In genomic region chr9:95433096-95433852, GRCh38 we compare ENCODE assay signal across 8 cellular contexts.
"Had no signal": no experiment of that assay in that cellular context is flagged by ENCODE, and none has a peak within 500 bp of the region (broad histone marks: within the 10 kb centered on the region; RNA-seq: fewer than 3 reads in every experiment).

No MANE protein-coding gene starts in this region.

- H3K27me3 Mint-ChIP-seq: activated CD4-positive, alpha-beta T cell treated with anti-CD3 and anti-CD28 coated beads for 36 hours; activated T-helper 17 cell treated with anti-CD3 and anti-CD28 coated beads, Interleukin-2, amount 50 U/mL, for 72 hours had no signal

- H3K9me3 Mint-ChIP-seq: activated T-helper 17 cell treated with anti-CD3 and anti-CD28 coated beads, Interleukin-2, amount 50 U/mL, for 72 hours had no signal

- H3K4me3 Mint-ChIP-seq: activated CD4-positive, alpha-beta T cell treated with anti-CD3 and anti-CD28 coated beads for 36 hours; activated naive CD4-positive, alpha-beta T cell treated with anti-CD3 and anti-CD28 coated beads for 36 hours; activated T-helper 17 cell treated with anti-CD3 and anti-CD28 coated beads, Interleukin-2, amount 50 U/mL, for 72 hours; memory B cell; natural killer cell treated with Interleukin-12 subunit alpha and Interleukin-12 subunit beta and Interleukin-15 and Interleukin-18, amount 100 ng/mL, for 72 hours had no signal

- ATAC-seq: activated CD4-positive, alpha-beta T cell treated with anti-CD3 and anti-CD28 coated beads for 36 hours; activated T-helper 17 cell treated with anti-CD3 and anti-CD28 coated beads, Interleukin-2, amount 50 U/mL, for 72 hours; left lung had no signal

- DNase-seq: activated CD4-positive, alpha-beta T cell treated with anti-CD3 and anti-CD28 coated beads for 36 hours; activated naive CD4-positive, alpha-beta T cell treated with anti-CD3 and anti-CD28 coated beads for 36 hours; heart left ventricle; left lung; nucleus accumbens had no signal

- H3K4me1 Mint-ChIP-seq: activated CD4-positive, alpha-beta T cell treated with anti-CD3 and anti-CD28 coated beads for 36 hours had no signal

- H3K27ac Mint-ChIP-seq: activated CD4-positive, alpha-beta T cell treated with anti-CD3 and anti-CD28 coated beads for 36 hours; activated naive CD4-positive, alpha-beta T cell treated with anti-CD3 and anti-CD28 coated beads for 36 hours; activated T-helper 17 cell treated with anti-CD3 and anti-CD28 coated beads, Interleukin-2, amount 50 U/mL, for 72 hours; memory B cell; natural killer cell treated with Interleukin-12 subunit alpha and Interleukin-12 subunit beta and Interleukin-15 and Interleukin-18, amount 100 ng/mL, for 72 hours had no signal
